In the genomic region with DNA sequence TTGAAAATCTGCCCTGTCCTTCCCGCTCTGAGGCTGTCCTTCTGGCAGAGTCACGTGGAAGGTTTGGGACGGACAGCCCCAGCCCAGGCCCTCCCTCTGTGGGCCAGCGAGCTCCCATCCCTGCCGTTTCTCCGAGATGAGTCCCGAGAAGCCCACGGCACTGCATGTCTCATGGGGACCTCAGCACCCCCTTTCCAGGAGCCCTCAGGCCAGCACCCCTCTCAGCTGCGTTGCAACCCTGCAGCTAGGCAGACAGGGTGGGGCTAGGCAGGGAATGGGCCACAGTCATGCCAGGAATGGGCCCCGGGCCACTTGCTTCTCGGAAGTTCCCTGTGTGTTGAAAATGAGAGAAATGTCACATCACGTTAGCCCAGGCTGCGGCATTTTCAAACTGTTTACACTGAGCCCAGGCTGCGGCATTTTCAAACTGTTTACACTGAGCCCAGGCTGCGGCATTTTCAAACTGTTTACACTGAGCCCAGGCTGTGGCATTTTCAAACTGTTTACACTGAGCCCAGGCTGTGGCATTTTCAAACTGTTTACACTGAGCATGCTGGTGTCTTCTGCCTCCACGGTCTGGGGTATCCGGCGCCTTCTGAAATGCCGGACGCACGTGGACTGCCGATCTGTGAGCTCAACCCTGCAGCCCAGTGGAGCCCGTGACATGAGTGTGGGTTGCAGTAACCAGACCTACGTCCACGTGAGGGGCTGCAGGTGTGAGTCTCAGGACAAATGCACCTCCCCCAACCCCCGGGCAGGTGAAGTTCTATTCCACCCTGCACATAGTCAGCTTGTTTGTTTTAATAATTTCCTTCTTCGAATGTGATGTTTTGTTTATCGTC, we compare ENCODE assay signal across 12 cellular contexts. TPM values are rescaled to one million over a fixed set of nuclear protein-coding genes. Genes with fewer than 3 reads are reported as not detected.
DNase-seq lines count a peak whose midpoint lies in the region; TF ChIP-seq lines count a peak whose summit lies in the region.
"Had no signal": no experiment of that assay in that cellular context is flagged by ENCODE, and none has a peak within 500 bp of the region (broad histone marks: within the 10 kb centered on the region; RNA-seq: fewer than 3 reads in every experiment).

No MANE protein-coding gene starts in this region.

- peaks cover 10% of the 10 kb centered on the region for H3K36me3 Mint-ChIP-seq in brain
- H3K36me3 Mint-ChIP-seq: CD4-positive, CD25-positive, alpha-beta regulatory T cell; IgD-negative memory B cell had no signal

- no peaks in the 10 kb centered on the region for H3F3A ChIP-seq in SK-N-SH (replicated peaks; ENCODE audit: insufficient read depth)

- no peak for TF ChIP-seq RAD21 in SK-N-SH (IDR thresholded peaks at IDR 0.05; ENCODE audit: low read length)

- peaks cover 33% of the 10 kb centered on the region for H3K4me1 ChIP-seq in hepatocyte (ENCODE audit: insufficient read depth)
- peaks cover 0 to 73% (median 68%) of the 10 kb centered on the region in 4 donors for H3K4me1 ChIP-seq in sigmoid colon
- H3K4me1 ChIP-seq in SK-N-SH (ENCODE audit: control insufficient read depth in 1 of 2, insufficient read depth in 2 of 2, low read depth in 1 of 2, low read length in 1 of 2) = no peaks in the 10 kb centered on the region

- H4K20me1 ChIP-seq in hepatocyte (ENCODE audit: insufficient read depth, poor library complexity, severe bottlenecking) = peaks cover 14% of the 10 kb centered on the region
- no peaks in the 10 kb centered on the region for H4K20me1 ChIP-seq in SK-N-SH (ENCODE audit: insufficient read depth)

- TF ChIP-seq EP300 in sigmoid colon (IDR thresholded peaks at IDR 0.05) (peak in 2 of 4 donors; percentile 7 to 50), SK-N-SH (IDR thresholded peaks at IDR 0.05; ENCODE audit: borderline replicate concordance in 1 of 2, low read depth in 1 of 2, low read length in 1 of 2) (no peak)

- no peak for TF ChIP-seq POLR2A in sigmoid colon (IDR thresholded peaks at IDR 0.05)

- whole genome bisulfite sequencing in hepatocyte (ENCODE audit: low lambda C conversion rate, missing lambda C conversion rate) = 45% methylated on average over 28 of the region's 28 CpGs
- 74 to 78% methylated on average over 28 of the region's 28 CpGs for WGBS in sigmoid colon, 2 donors
- 68% methylated on average over 23 of the region's 28 CpGs for WGBS in SK-N-SH (ENCODE audit: low lambda C conversion rate)

- H3K27me3 ChIP-seq in hepatocyte = no peaks in the 10 kb centered on the region
- H3K27me3 ChIP-seq in sigmoid colon = no peaks in the 10 kb centered on the region
- H3K27me3 ChIP-seq in SK-N-SH (ENCODE audit: insufficient read depth) = no peaks in the 10 kb centered on the region

- H3K27ac ChIP-seq in C4-2B (peak overlapping the region; percentile 94), hepatocyte (peak overlapping the region; percentile 76), sigmoid colon (peak overlapping the region; percentile 84 to 97 (median 94)), SK-N-SH (ENCODE audit: low read depth in 2 of 2, low read length in 1 of 2) (no peak overlapping the region)

- TF ChIP-seq CTCF in C4-2B (conservative IDR thresholded peaks at IDR 0.05) = no peak
- TF ChIP-seq CTCF in brain (conservative IDR thresholded peaks at IDR 0.05) = no peak
- TF ChIP-seq CTCF in hepatocyte (IDR thresholded peaks at IDR 0.05; ENCODE audit: poor library complexity) = no peak
- no peak for TF ChIP-seq CTCF in sigmoid colon (IDR thresholded peaks at IDR 0.05)
- no peak for TF ChIP-seq CTCF in SK-N-SH (IDR thresholded peaks at IDR 0.05)

- H3K36me3 ChIP-seq in hepatocyte (replicated peaks; ENCODE audit: insufficient read depth, low read depth) (no peaks in the 10 kb centered on the region), sigmoid colon (no peaks in the 10 kb centered on the region), SK-N-SH (replicated peaks in 1 of 2; ENCODE audit: control insufficient read depth in 1 of 2, insufficient read depth in 2 of 2, low read length in 1 of 2) (no peaks in the 10 kb centered on the region)

- H3K27ac Mint-ChIP-seq in brain = peak overlapping the region in 3 of 5 experiments; percentile 18 to 66 (median 65)
- H3K27ac Mint-ChIP-seq: CD4-positive, CD25-positive, alpha-beta regulatory T cell; IgD-negative memory B cell had no signal

- H3K79me2 ChIP-seq in hepatocyte (peaks cover 20% of the 10 kb centered on the region), SK-N-SH (ENCODE audit: insufficient read depth) (no peaks in the 10 kb centered on the region)

- no peak overlapping the region for H2AFZ ChIP-seq in hepatocyte
- H2AFZ ChIP-seq in SK-N-SH (ENCODE audit: low read depth) = no peak overlapping the region

- H3K9me2 ChIP-seq in hepatocyte (replicated peaks; ENCODE audit: insufficient read depth) = no peaks in the 10 kb centered on the region
- H3K9me2 ChIP-seq in SK-N-SH = no peaks in the 10 kb centered on the region

- POLR2A ChIA-PET in SK-N-SH (lab: Yijun Ruan, JAX) (no interaction called here), HEK293T (lab: Yijun Ruan, JAX) (no interaction called here)

- peaks cover 22% of the 10 kb centered on the region for H3K4me1 Mint-ChIP-seq in brain
- H3K4me1 Mint-ChIP-seq: CD4-positive, CD25-positive, alpha-beta regulatory T cell; IgD-negative memory B cell had no signal

- no peaks in the 10 kb centered on the region for H3K9me3 ChIP-seq in hepatocyte (ENCODE audit: low read depth)
- H3K9me3 ChIP-seq in sigmoid colon = no peaks in the 10 kb centered on the region
- no peaks in the 10 kb centered on the region for H3K9me3 ChIP-seq in SK-N-SH

- no peak overlapping the region for H3K4me3 Mint-ChIP-seq in brain
- H3K4me3 Mint-ChIP-seq: CD4-positive, CD25-positive, alpha-beta regulatory T cell; IgD-negative memory B cell had no signal

- no peaks in the 10 kb centered on the region for H3K9me3 Mint-ChIP-seq in brain
- H3K9me3 Mint-ChIP-seq: CD4-positive, CD25-positive, alpha-beta regulatory T cell; IgD-negative memory B cell had no signal

- H3K4me3 ChIP-seq in hepatocyte (no peak overlapping the region), sigmoid colon (peak overlapping the region; percentile 8 to 31 (median 24)), SK-N-SH (ENCODE audit: low read depth in 2 of 2, low read length in 1 of 2) (no peak overlapping the region)

- H3K9ac ChIP-seq in SK-N-SH = no peak overlapping the region

- H3K4me2 ChIP-seq in hepatocyte = peak overlapping the region; percentile 38
- no peak overlapping the region for H3K4me2 ChIP-seq in SK-N-SH

- CTCF ChIA-PET in SK-N-SH (lab: Yijun Ruan, JAX) (interaction anchor here (1.0 to 1.1 kb wide), 2 partner anchors 33 to 172 kb away, joined by 3 to 4 read pairs; no protein-coding TSS in a partner anchor), HEK293T (lab: Yijun Ruan, JAX) (no interaction called here)

- peaks cover 2% of the 10 kb centered on the region for H3K27me3 Mint-ChIP-seq in brain
- H3K27me3 Mint-ChIP-seq: CD4-positive, CD25-positive, alpha-beta regulatory T cell; IgD-negative memory B cell had no signal

- DNase-seq in hepatocyte (ENCODE audit: low spot score) (peak; percentile 49), sigmoid colon (peak; percentile 92), SK-N-SH (no peak), HEK293T (ENCODE audit: extremely low spot score) (no peak)
- DNase-seq in effector CD8-positive, alpha-beta T cell (lab: John Stamatoyannopoulos, UW) = no peak
- DNase-seq in activated CD4-positive, alpha-beta T cell treated with anti-CD3 and anti-CD28 coated beads, Interleukin-2, amount 50 U/mL, for 4 hours = no peak
- DNase-seq: CD4-positive, CD25-positive, alpha-beta regulatory T cell; central memory CD4-positive, alpha-beta T cell had no signal

- intact Hi-C loops in sigmoid colon (cut with DNase I) = loop anchor here (5.0 kb wide), 2 partner anchors 43 to 88 kb away; a partner anchor contains a TSS

TF ChIP-seq in SK-N-SH, 30 proteins besides CTCF, POLR2A, EP300 and RAD21 (continues in another document):
- TF ChIP-seq SMC3 (IDR thresholded peaks at IDR 0.05; ENCODE audit: low read depth, low read length) = no peak
- no peak for TF ChIP-seq TCF12 (IDR thresholded peaks at IDR 0.05)

TF ChIP-seq in HEK293T, 16 proteins besides CTCF, POLR2A, EP300 and RAD21:
- TF ChIP-seq FOXA1 (IDR thresholded peaks at IDR 0.05) (no peak), HDGF (IDR thresholded peaks at IDR 0.05; ENCODE audit: borderline replicate concordance) (no peak), BHLHE40 (IDR thresholded peaks at IDR 0.05; ENCODE audit: borderline replicate concordance) (no peak), NFRKB (IDR thresholded peaks at IDR 0.05) (no peak), ZNF384 (IDR thresholded peaks at IDR 0.05) (no peak)
- TF ChIP-seq, protein P1, sequence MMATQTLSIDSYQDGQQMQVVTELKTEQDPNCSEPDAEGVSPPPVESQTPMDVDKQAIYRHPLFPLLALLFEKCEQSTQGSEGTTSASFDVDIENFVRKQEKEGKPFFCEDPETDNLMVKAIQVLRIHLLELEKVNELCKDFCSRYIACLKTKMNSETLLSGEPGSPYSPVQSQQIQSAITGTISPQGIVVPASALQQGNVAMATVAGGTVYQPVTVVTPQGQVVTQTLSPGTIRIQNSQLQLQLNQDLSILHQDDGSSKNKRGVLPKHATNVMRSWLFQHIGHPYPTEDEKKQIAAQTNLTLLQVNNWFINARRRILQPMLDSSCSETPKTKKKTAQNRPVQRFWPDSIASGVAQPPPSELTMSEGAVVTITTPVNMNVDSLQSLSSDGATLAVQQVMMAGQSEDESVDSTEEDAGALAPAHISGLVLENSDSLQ (IDR thresholded peaks at IDR 0.05) = no peak
TF ChIP-seq in HEK293T: peak in this region for 0.

RNA-seq across cellular contexts. Expression of a gene that starts 42.6 kb away (rescaled TPM):
- polyA plus RNA-seq in brain (ENCODE audit: insufficient read depth, low read depth, low replicate concordance) (20.8 TPM), hepatocyte (24.4 and 26.2 TPM in 2 replicates), sigmoid colon (10 to 100 TPM in 2 of 3 donors, 1 to 10 TPM in 1; 3.0 to 27.5 (median 10.4) TPM), SK-N-SH (2012; rRNA removed) (6.8 and 12.7 TPM in 2 replicates)
- total RNA-seq in hepatocyte (42.5 and 47.8 TPM in 2 replicates), sigmoid colon (10 to 100 TPM; 18.4 to 51.3 (median 23.3) TPM)
- polyA plus RNA-seq in SK-N-SH (2012; cell fraction: cytosol; rRNA removed) = 5.8 and 10.0 TPM in 2 replicates
- 11.8 and 16.7 TPM in 2 replicates for polyA plus RNA-seq in SK-N-SH (2012; cell fraction: nucleus; rRNA removed)
- total RNA-seq: CD4-positive, CD25-positive, alpha-beta regulatory T cell had no signal
- polyA plus RNA-seq: CD4-positive, CD25-positive, alpha-beta regulatory T cell; IgD-negative memory B cell had no signal

RNA-seq across cellular contexts. Expression of a gene that starts 55.0 kb away (rescaled TPM):
- polyA plus RNA-seq in brain (ENCODE audit: insufficient read depth, low read depth, low replicate concordance) (not detected), hepatocyte (not detected in 2 replicates), sigmoid colon (not detected), SK-N-SH (2012; rRNA removed) (not detected in 2 replicates)
- total RNA-seq in hepatocyte (not detected in 2 replicates), sigmoid colon (not detected)
- not detected in 2 replicates for polyA plus RNA-seq in SK-N-SH (2012; cell fraction: cytosol; rRNA removed)
- not detected in 2 replicates for polyA plus RNA-seq in SK-N-SH (2012; cell fraction: nucleus; rRNA removed)
- total RNA-seq: CD4-positive, CD25-positive, alpha-beta regulatory T cell; kidney epithelial cell had no signal
- polyA plus RNA-seq: CD4-positive, CD25-positive, alpha-beta regulatory T cell; IgD-negative memory B cell had no signal

Comparison
In these comparisons a context has a peak if more than half of its experiments do, and no peak if none do; other contexts are left out.
1. H3K27ac ChIP-seq: peak in C4-2B (single experiment), hepatocyte (single experiment) and sigmoid colon (4 of 4); none in SK-N-SH (0 of 2).
2. DNase-seq: peak in hepatocyte (single experiment) and sigmoid colon (single experiment); none in SK-N-SH (single experiment), effector CD8-positive, alpha-beta T cell (single experiment), HEK293T (single experiment) and activated CD4-positive, alpha-beta T cell treated with anti-CD3 and anti-CD28 coated beads, Interleukin-2, amount 50 U/mL, for 4 hours (0 of 2).
3. H3K4me3 ChIP-seq: peak in sigmoid colon (4 of 4); none in hepatocyte (single experiment) and SK-N-SH (0 of 2).